In the genomic region with DNA sequence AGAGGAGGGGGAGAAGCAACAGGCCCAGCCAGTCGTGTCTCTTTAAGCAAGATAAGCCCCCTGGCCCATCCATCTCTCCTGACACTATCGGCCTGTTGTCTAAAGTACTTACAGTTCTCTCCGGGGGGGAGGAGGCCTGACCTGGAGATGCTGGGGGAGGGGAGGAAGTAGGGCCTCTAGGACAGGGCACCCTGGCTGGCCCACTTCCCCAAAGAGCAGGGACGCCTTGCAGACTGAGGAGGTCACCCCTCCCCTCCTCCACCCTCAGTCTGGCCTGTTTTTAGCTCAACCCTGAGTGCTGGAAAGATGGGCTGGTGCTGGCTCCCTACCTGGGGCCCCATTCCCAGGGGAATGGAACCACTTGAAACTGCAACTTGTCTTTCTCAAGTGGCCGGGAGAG, we compare ENCODE assay signal across 1 cellular context.
TF ChIP-seq lines count a peak whose summit lies in the region.

No MANE protein-coding gene starts in this region.

TF ChIP-seq in GM23338, 12 proteins besides CTCF, POLR2A, EP300 and RAD21 (continued from another document):
- TF ChIP-seq, protein P1, sequence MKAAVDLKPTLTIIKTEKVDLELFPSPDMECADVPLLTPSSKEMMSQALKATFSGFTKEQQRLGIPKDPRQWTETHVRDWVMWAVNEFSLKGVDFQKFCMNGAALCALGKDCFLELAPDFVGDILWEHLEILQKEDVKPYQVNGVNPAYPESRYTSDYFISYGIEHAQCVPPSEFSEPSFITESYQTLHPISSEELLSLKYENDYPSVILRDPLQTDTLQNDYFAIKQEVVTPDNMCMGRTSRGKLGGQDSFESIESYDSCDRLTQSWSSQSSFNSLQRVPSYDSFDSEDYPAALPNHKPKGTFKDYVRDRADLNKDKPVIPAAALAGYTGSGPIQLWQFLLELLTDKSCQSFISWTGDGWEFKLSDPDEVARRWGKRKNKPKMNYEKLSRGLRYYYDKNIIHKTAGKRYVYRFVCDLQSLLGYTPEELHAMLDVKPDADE (IDR thresholded peaks at IDR 0.05): no peak
- TF ChIP-seq ZNF114 (CRISPR knock-in tag; IDR thresholded peaks at IDR 0.05) (no peak), JUNB (IDR thresholded peaks at IDR 0.05; ENCODE audit: unreplicated experiment) (no peak), NANOG (IDR thresholded peaks at IDR 0.05; ENCODE audit: borderline replicate concordance) (no peak), CREB1 (CRISPR knock-in tag; IDR thresholded peaks at IDR 0.05; ENCODE audit: low read depth) (no peak)
- TF ChIP-seq, protein P2, sequence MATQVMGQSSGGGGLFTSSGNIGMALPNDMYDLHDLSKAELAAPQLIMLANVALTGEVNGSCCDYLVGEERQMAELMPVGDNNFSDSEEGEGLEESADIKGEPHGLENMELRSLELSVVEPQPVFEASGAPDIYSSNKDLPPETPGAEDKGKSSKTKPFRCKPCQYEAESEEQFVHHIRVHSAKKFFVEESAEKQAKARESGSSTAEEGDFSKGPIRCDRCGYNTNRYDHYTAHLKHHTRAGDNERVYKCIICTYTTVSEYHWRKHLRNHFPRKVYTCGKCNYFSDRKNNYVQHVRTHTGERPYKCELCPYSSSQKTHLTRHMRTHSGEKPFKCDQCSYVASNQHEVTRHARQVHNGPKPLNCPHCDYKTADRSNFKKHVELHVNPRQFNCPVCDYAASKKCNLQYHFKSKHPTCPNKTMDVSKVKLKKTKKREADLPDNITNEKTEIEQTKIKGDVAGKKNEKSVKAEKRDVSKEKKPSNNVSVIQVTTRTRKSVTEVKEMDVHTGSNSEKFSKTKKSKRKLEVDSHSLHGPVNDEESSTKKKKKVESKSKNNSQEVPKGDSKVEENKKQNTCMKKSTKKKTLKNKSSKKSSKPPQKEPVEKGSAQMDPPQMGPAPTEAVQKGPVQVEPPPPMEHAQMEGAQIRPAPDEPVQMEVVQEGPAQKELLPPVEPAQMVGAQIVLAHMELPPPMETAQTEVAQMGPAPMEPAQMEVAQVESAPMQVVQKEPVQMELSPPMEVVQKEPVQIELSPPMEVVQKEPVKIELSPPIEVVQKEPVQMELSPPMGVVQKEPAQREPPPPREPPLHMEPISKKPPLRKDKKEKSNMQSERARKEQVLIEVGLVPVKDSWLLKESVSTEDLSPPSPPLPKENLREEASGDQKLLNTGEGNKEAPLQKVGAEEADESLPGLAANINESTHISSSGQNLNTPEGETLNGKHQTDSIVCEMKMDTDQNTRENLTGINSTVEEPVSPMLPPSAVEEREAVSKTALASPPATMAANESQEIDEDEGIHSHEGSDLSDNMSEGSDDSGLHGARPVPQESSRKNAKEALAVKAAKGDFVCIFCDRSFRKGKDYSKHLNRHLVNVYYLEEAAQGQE (IDR thresholded peaks at IDR 0.05; ENCODE audit: unreplicated experiment): no peak
- TF ChIP-seq, protein P3, sequence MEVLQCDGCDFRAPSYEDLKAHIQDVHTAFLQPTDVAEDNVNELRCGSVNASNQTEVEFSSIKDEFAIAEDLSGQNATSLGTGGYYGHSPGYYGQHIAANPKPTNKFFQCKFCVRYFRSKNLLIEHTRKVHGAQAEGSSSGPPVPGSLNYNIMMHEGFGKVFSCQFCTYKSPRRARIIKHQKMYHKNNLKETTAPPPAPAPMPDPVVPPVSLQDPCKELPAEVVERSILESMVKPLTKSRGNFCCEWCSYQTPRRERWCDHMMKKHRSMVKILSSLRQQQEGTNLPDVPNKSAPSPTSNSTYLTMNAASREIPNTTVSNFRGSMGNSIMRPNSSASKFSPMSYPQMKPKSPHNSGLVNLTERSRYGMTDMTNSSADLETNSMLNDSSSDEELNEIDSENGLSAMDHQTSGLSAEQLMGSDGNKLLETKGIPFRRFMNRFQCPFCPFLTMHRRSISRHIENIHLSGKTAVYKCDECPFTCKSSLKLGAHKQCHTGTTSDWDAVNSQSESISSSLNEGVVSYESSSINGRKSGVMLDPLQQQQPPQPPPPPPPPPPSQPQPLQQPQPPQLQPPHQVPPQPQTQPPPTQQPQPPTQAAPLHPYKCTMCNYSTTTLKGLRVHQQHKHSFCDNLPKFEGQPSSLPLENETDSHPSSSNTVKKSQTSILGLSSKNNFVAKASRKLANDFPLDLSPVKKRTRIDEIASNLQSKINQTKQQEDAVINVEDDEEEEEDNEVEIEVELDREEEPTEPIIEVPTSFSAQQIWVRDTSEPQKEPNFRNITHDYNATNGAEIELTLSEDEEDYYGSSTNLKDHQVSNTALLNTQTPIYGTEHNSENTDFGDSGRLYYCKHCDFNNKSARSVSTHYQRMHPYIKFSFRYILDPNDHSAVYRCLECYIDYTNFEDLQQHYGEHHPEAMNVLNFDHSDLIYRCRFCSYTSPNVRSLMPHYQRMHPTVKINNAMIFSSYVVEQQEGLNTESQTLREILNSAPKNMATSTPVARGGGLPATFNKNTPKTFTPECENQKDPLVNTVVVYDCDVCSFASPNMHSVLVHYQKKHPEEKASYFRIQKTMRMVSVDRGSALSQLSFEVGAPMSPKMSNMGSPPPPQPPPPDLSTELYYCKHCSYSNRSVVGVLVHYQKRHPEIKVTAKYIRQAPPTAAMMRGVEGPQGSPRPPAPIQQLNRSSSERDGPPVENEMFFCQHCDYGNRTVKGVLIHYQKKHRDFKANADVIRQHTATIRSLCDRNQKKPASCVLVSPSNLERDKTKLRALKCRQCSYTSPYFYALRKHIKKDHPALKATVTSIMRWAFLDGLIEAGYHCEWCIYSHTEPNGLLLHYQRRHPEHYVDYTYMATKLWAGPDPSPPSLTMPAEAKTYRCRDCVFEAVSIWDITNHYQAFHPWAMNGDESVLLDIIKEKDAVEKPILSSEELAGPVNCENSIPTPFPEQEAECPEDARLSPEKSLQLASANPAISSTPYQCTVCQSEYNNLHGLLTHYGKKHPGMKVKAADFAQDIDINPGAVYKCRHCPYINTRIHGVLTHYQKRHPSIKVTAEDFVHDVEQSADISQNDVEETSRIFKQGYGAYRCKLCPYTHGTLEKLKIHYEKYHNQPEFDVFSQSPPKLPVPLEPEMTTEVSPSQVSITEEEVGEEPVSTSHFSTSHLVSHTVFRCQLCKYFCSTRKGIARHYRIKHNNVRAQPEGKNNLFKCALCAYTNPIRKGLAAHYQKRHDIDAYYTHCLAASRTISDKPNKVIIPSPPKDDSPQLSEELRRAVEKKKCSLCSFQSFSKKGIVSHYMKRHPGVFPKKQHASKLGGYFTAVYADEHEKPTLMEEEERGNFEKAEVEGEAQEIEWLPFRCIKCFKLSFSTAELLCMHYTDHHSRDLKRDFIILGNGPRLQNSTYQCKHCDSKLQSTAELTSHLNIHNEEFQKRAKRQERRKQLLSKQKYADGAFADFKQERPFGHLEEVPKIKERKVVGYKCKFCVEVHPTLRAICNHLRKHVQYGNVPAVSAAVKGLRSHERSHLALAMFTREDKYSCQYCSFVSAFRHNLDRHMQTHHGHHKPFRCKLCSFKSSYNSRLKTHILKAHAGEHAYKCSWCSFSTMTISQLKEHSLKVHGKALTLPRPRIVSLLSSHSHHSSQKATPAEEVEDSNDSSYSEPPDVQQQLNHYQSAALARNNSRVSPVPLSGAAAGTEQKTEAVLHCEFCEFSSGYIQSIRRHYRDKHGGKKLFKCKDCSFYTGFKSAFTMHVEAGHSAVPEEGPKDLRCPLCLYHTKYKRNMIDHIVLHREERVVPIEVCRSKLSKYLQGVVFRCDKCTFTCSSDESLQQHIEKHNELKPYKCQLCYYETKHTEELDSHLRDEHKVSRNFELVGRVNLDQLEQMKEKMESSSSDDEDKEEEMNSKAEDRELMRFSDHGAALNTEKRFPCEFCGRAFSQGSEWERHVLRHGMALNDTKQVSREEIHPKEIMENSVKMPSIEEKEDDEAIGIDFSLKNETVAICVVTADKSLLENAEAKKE (CRISPR knock-in tag; IDR thresholded peaks at IDR 0.05): no peak
